In genomic region chr4:13567125-13567524, GRCh38 we compare ENCODE assay signal across 2 cellular contexts.
A peak's percentile ranks its signal among the peaks of the same experiment; 100 is the strongest.
TF ChIP-seq lines count a peak whose summit lies in the region.

No MANE protein-coding gene starts in this region.

TF ChIP-seq in IMR-90, 13 proteins besides CTCF, POLR2A, EP300 and RAD21:
- TF ChIP-seq RCOR1 (IDR thresholded peaks at IDR 0.05; ENCODE audit: insufficient replicate concordance, low read length) (no peak), FOS (IDR thresholded peaks at IDR 0.05; ENCODE audit: low read depth, low read length) (no peak), MXI1 (IDR thresholded peaks at IDR 0.05; ENCODE audit: borderline replicate concordance, low read depth, low read length) (no peak), NFE2L2 (IDR thresholded peaks at IDR 0.05; ENCODE audit: low read depth, low read length) (no peak), CHD1 (IDR thresholded peaks at IDR 0.05; ENCODE audit: low read depth, low read length) (no peak), RFX5 (IDR thresholded peaks at IDR 0.05; ENCODE audit: low read depth, low read length) (no peak), BHLHE40 (IDR thresholded peaks at IDR 0.05; ENCODE audit: low read depth, low read length) (no peak), SMC3 (IDR thresholded peaks at IDR 0.05; ENCODE audit: low read depth, low read length) (no peak)
- TF ChIP-seq, protein P1, sequence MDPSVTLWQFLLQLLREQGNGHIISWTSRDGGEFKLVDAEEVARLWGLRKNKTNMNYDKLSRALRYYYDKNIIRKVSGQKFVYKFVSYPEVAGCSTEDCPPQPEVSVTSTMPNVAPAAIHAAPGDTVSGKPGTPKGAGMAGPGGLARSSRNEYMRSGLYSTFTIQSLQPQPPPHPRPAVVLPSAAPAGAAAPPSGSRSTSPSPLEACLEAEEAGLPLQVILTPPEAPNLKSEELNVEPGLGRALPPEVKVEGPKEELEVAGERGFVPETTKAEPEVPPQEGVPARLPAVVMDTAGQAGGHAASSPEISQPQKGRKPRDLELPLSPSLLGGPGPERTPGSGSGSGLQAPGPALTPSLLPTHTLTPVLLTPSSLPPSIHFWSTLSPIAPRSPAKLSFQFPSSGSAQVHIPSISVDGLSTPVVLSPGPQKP (IDR thresholded peaks at IDR 0.05; ENCODE audit: borderline replicate concordance, low read depth, low read length): no peak

TF ChIP-seq in H1, 55 proteins besides CTCF, POLR2A, EP300 and RAD21:
- TF ChIP-seq POU5F1 (IDR thresholded peaks at IDR 0.05; ENCODE audit: low read depth, low read length) (no peak), POLR2AphosphoS5 (IDR thresholded peaks at IDR 0.05; ENCODE audit: low read depth, low read length) (peak; percentile 42; the same call in 1 of the 2 replicates)
TF ChIP-seq in H1: peak in this region for 1.
